In genomic region chr2:182066439-182067061, GRCh38 we compare ENCODE assay signal across 14 cellular contexts.
DNase-seq lines count a peak whose midpoint lies in the region; TF ChIP-seq lines count a peak whose summit lies in the region.
"Had no signal": no experiment of that assay in that cellular context is flagged by ENCODE, and none has a peak within 500 bp of the region (broad histone marks: within the 10 kb centered on the region; RNA-seq: fewer than 3 reads in every experiment).

No MANE protein-coding gene starts in this region.

- no peak for TF ChIP-seq CTCF in epithelial cell of esophagus (IDR thresholded peaks at IDR 0.05; ENCODE audit: insufficient read depth, low read depth, low read length, missing control alignments)

- DNase-seq in EL, result peak; percentile 90
- DNase-seq in NCI-H69 (lab: John Stamatoyannopoulos, UW), result peak; percentile 52
- peak; percentile 58 for DNase-seq in epithelial cell of esophagus (ENCODE audit: low read depth)
- DNase-seq in pulmonary artery endothelial cell (ENCODE audit: low read depth, low spot score), result peak; percentile 60
- DNase-seq in activated effector memory CD4-positive, alpha-beta T cell treated with Interleukin-2 at 50 U/mL for 16 hours, result no peak
- no peak for DNase-seq in DMS53 treated with DMSO at 0.1 percent for 48 hours (lab: John Stamatoyannopoulos, UW; ENCODE audit: unreplicated experiment)
- no peak for DNase-seq in GM19240 (ENCODE audit: insufficient read length, low spot score)
- no peak for DNase-seq in NCI-H82 (lab: John Stamatoyannopoulos, UW)
- DNase-seq: DMS 273 treated with DMSO at 0.1 percent for 48 hours, heart right ventricle, NCI-H2081 treated with DMSO at 0.1 percent for 48 hours, retina had no signal

- H3K4me3 ChIP-seq in epithelial cell of esophagus (ENCODE audit: low read length), result no peak overlapping the region
- H3K4me3 ChIP-seq: heart right ventricle, K562, tibial nerve had no signal

Comparison
In these comparisons a context has a peak if more than half of its experiments do, and no peak if none do; other contexts are left out.
1. DNase-seq: peak in EL (single experiment), NCI-H69 (single experiment), epithelial cell of esophagus (single experiment) and pulmonary artery endothelial cell (single experiment); none in activated effector memory CD4-positive, alpha-beta T cell treated with Interleukin-2 at 50 U/mL for 16 hours (single experiment), DMS53 treated with DMSO at 0.1 percent for 48 hours (single experiment), GM19240 (single experiment) and NCI-H82 (single experiment).